ENCODE assay signal across 1 cellular context in the genomic region with DNA sequence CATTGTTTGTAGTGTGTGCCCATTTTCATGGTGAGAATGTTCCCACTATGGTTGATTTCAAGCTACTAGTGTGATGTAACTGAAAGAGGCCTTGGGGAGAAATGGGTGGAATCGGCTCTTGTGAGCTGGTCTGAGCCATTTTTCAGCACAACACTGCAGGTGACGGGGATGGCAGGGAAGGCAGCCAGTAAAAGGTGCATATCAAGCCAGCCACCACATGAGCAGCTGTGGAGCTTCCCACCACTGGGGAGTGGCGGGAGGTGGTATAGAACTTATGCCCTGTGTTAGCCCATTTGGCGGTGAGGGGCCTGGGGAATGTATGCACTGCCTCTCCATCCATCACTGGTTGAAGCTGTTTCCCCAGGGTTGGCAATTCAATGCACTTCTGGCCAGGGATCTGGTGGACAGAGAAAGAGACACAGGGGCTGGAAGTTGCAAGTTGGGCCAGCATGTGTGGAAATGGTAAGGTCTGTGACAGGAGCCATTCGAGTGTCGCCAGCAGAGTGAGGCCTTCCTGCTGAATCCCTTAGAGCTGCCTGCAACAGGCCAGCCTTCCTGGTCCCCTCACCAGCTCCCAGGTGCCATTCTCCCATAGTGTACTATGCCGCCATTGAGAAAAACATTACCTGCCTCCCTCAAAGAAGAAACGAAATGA.
TF ChIP-seq lines count a peak whose summit lies in the region.

No MANE protein-coding gene starts in this region.

TF ChIP-seq in H1, 55 proteins besides CTCF, POLR2A, EP300 and RAD21:
- TF ChIP-seq SIN3A (conservative IDR thresholded peaks at IDR 0.05 in 1 of 2, IDR thresholded peaks at IDR 0.05 in 1 of 2; ENCODE audit: low read depth in 1 of 2, low read length in 2 of 2) = no peak
- TF ChIP-seq, protein P1, sequence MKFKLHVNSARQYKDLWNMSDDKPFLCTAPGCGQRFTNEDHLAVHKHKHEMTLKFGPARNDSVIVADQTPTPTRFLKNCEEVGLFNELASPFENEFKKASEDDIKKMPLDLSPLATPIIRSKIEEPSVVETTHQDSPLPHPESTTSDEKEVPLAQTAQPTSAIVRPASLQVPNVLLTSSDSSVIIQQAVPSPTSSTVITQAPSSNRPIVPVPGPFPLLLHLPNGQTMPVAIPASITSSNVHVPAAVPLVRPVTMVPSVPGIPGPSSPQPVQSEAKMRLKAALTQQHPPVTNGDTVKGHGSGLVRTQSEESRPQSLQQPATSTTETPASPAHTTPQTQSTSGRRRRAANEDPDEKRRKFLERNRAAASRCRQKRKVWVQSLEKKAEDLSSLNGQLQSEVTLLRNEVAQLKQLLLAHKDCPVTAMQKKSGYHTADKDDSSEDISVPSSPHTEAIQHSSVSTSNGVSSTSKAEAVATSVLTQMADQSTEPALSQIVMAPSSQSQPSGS (IDR thresholded peaks at IDR 0.05; ENCODE audit: low read length) = no peak
- no peak for TF ChIP-seq RFX5 (IDR thresholded peaks at IDR 0.05; ENCODE audit: borderline replicate concordance, low read depth, low read length)
- no peak for TF ChIP-seq PHF8 (conservative IDR thresholded peaks at IDR 0.05; ENCODE audit: low read depth, low read length)
